In the genomic region with DNA sequence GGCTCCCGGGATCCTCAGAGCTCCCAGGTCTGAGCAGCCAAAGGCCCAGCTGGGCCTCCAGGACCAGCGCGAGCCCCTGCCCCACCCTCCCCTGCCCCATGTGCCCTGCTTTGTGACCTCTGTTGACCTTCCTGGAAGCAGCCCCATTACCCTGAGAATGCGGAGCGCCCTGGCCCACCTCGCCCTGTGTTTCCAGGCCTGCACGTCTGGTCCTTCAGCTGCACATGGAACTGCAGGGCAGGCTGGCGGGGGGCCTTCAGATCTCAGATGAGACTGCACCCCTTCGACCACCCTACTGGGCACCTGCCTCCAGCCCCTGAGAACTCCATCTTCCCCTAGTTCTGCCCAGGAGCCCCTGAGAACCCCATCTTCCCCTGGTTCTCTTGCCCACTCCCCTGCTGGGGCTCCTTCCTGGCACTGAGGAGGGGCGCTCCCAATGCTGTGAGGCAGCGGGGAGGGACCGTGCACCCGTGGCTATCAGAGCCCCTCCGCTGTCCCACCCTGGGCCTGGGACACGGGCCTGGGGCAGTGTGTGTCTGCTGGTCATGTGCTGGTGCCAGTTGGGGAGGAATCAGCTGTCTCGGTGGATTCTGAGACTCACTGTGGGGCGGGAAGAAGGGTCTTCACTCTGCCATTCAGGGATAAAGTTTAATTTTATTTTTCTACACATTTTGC, we compare ENCODE assay signal across 17 cellular contexts.
A peak's percentile ranks its signal among the peaks of the same experiment; 100 is the strongest.
DNase-seq lines count a peak whose midpoint lies in the region; ATAC-seq and TF ChIP-seq lines count a peak whose summit lies in the region.
"Had no signal": no experiment of that assay in that cellular context is flagged by ENCODE, and none has a peak within 500 bp of the region (broad histone marks: within the 10 kb centered on the region; RNA-seq: fewer than 3 reads in every experiment).

No MANE protein-coding gene starts in this region.

- H3K36me3 Mint-ChIP-seq in nephron progenitor cell (ENCODE audit: low read depth), result peaks cover 8% of the 10 kb centered on the region
- H3K36me3 Mint-ChIP-seq in stimulated activated naive B cell treated with anti-CD40 and anti-IgM and Interleukin-4, amounts not matched to agents 10 μg/mL and 1 μg/mL and 100 μg/mL, for 72 hours, result peaks cover 16 to 21% of the 10 kb centered on the region in 2 donors

- no peak overlapping the region for H3K4me3 Mint-ChIP-seq in nephron progenitor cell
- no peak overlapping the region for H3K4me3 Mint-ChIP-seq in stimulated activated naive B cell treated with anti-CD40 and anti-IgM and Interleukin-4, amounts not matched to agents 10 μg/mL and 1 μg/mL and 100 μg/mL, for 72 hours
- H3K4me3 Mint-ChIP-seq: B cell; CD4-positive, CD25-positive, alpha-beta regulatory T cell; CD8-positive, alpha-beta T cell had no signal

- no peaks in the 10 kb centered on the region for H3K9me3 Mint-ChIP-seq in nephron progenitor cell
- no peaks in the 10 kb centered on the region for H3K9me3 Mint-ChIP-seq in stimulated activated naive B cell treated with anti-CD40 and anti-IgM and Interleukin-4, amounts not matched to agents 10 μg/mL and 1 μg/mL and 100 μg/mL, for 72 hours
- H3K9me3 Mint-ChIP-seq: CD4-positive, CD25-positive, alpha-beta regulatory T cell; CD8-positive, alpha-beta T cell had no signal

- CTCF ChIA-PET in RWPE1 (lab: Yijun Ruan, JAX), result interaction anchor here (2.8 kb wide), 1 partner anchor 20 kb away, joined by 12 read pairs; no protein-coding TSS in a partner anchor

- peak overlapping the region; percentile 3; the same call in 1 of the 2 replicates for H3K27ac ChIP-seq in RWPE1
- H3K27ac ChIP-seq: BLaER1, C4-2B had no signal

- H3K27me3 Mint-ChIP-seq in nephron progenitor cell (ENCODE audit: low read depth, poor library complexity), result peaks cover 4% of the 10 kb centered on the region
- H3K27me3 Mint-ChIP-seq in stimulated activated naive B cell treated with anti-CD40 and anti-IgM and Interleukin-4, amounts not matched to agents 10 μg/mL and 1 μg/mL and 100 μg/mL, for 72 hours, result no peaks in the 10 kb centered on the region
- H3K27me3 Mint-ChIP-seq: B cell; CD4-positive, CD25-positive, alpha-beta regulatory T cell had no signal

- ATAC-seq in stimulated activated naive B cell treated with anti-CD40 and anti-IgM and Interleukin-4, amounts not matched to agents 10 μg/mL and 1 μg/mL and 100 μg/mL, for 72 hours (replicated peaks), result no peak
- no peak for ATAC-seq in HG02840 (IDR thresholded peaks at IDR 0.05; ENCODE audit: low FRiP score, unreplicated experiment)
- ATAC-seq: CD8-positive, alpha-beta T cell had no signal

- DNase-seq in Ammon's horn (ENCODE audit: low spot score) (peak; percentile 1), RWPE1 (ENCODE audit: low spot score) (no peak), nephron progenitor cell (no peak), NCI-H2107 (lab: John Stamatoyannopoulos, UW) (no peak), NAMALWA (ENCODE audit: low spot score) (no peak)
- DNase-seq in stimulated activated naive B cell treated with anti-CD40 and anti-IgM and Interleukin-4, amounts not matched to agents 10 μg/mL and 1 μg/mL and 100 μg/mL, for 72 hours, result no peak
- DNase-seq: Caco-2; CD4-positive, CD25-positive, alpha-beta regulatory T cell; CD8-positive, alpha-beta T cell; DMS153; DND-41; GOT3; HCEC 1CT had no signal

- TF ChIP-seq CTCF in RWPE1 (conservative IDR thresholded peaks at IDR 0.05; ENCODE audit: low read depth), result no peak
- no peak for TF ChIP-seq CTCF in nephron progenitor cell (IDR thresholded peaks at IDR 0.05)

- H3K4me1 Mint-ChIP-seq in nephron progenitor cell, result peaks cover 1% of the 10 kb centered on the region
- peaks cover 0 to 7% of the 10 kb centered on the region in 2 donors for H3K4me1 Mint-ChIP-seq in stimulated activated naive B cell treated with anti-CD40 and anti-IgM and Interleukin-4, amounts not matched to agents 10 μg/mL and 1 μg/mL and 100 μg/mL, for 72 hours
- H3K4me1 Mint-ChIP-seq: CD4-positive, CD25-positive, alpha-beta regulatory T cell had no signal

- POLR2A ChIA-PET in RWPE1 (lab: Yijun Ruan, JAX; ENCODE audit: low non-redundant PET), result no interaction called here

- peak overlapping the region; percentile 48 for H3K27ac Mint-ChIP-seq in nephron progenitor cell
- peak overlapping the region; percentile 69 for H3K27ac Mint-ChIP-seq in stimulated activated naive B cell treated with anti-CD40 and anti-IgM and Interleukin-4, amounts not matched to agents 10 μg/mL and 1 μg/mL and 100 μg/mL, for 72 hours
- H3K27ac Mint-ChIP-seq: B cell; CD4-positive, CD25-positive, alpha-beta regulatory T cell; CD8-positive, alpha-beta T cell had no signal
